In the genomic region with DNA sequence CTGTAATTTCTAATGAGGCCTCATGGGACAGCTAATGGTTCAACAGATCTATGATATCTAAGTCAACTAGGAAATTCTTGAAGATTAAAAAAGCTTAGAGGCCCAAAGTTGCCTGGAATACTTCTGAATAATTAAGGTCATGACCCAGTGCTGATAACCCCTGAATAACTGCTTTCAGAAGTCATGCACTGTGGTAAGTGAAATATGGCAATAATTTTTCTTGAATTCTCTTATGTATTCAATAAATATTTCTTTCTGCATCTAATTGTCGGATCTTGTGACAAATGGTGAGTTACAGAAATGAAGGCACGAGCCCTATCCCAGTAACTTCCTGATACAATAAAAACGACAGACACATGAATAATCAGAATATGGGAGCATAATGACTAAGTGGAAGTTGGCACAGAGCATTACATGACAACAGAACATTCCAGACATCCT, we compare ENCODE assay signal across 17 cellular contexts.
DNase-seq lines count a peak whose midpoint lies in the region; ATAC-seq and TF ChIP-seq lines count a peak whose summit lies in the region.
"Had no signal": no experiment of that assay in that cellular context is flagged by ENCODE, and none has a peak within 500 bp of the region (broad histone marks: within the 10 kb centered on the region; RNA-seq: fewer than 3 reads in every experiment).

No MANE protein-coding gene starts in this region.

- no peak overlapping the region for H3K4me3 Mint-ChIP-seq in activated T-cell treated with anti-CD3 and anti-CD28 coated beads, Interleukin-2, amount 50 U/mL, for 24 hours
- H3K4me3 Mint-ChIP-seq: activated naive CD4-positive, alpha-beta T cell treated with anti-CD3 and anti-CD28 coated beads, Interleukin-2, amount 50 U/mL, for 24 hours; CD8-positive, alpha-beta T cell; naive thymus-derived CD4-positive, alpha-beta T cell had no signal

- POLR2A ChIA-PET in RWPE1 (lab: Yijun Ruan, JAX; ENCODE audit: low non-redundant PET) = no interaction called here

- DNase-seq in GM04503 (ENCODE audit: low read depth) = peak; percentile 97
- DNase-seq in RWPE1 (ENCODE audit: low spot score) = peak; percentile 59
- DNase-seq in fibroblast of gingiva (ENCODE audit: low read depth) = peak; percentile 61
- DNase-seq in skeletal muscle cell (ENCODE audit: low read depth) = peak; percentile 15
- no peak for DNase-seq in activated T-cell treated with anti-CD3 and anti-CD28 coated beads, Interleukin-2, amount 50 U/mL, for 24 hours
- no peak for DNase-seq in NCI-H2171 (lab: John Stamatoyannopoulos, UW)
- DNase-seq: CD8-positive, alpha-beta T cell; kidney; naive thymus-derived CD4-positive, alpha-beta T cell; NCI-H82; sigmoid colon had no signal

- H3K36me3 Mint-ChIP-seq in activated T-cell treated with anti-CD3 and anti-CD28 coated beads, Interleukin-2, amount 50 U/mL, for 24 hours (ENCODE audit: low read depth) = no peaks in the 10 kb centered on the region
- H3K36me3 Mint-ChIP-seq: activated naive CD4-positive, alpha-beta T cell treated with anti-CD3 and anti-CD28 coated beads, Interleukin-2, amount 50 U/mL, for 24 hours; CD8-positive, alpha-beta T cell; naive thymus-derived CD4-positive, alpha-beta T cell had no signal

- no peak overlapping the region for H3K4me3 ChIP-seq in skeletal muscle cell (ENCODE audit: low read depth, low read length)
- H3K4me3 ChIP-seq: K562, sigmoid colon, SJSA1 had no signal

- H3K9me3 Mint-ChIP-seq in activated T-cell treated with anti-CD3 and anti-CD28 coated beads, Interleukin-2, amount 50 U/mL, for 24 hours = no peaks in the 10 kb centered on the region
- H3K9me3 Mint-ChIP-seq: activated naive CD4-positive, alpha-beta T cell treated with anti-CD3 and anti-CD28 coated beads, Interleukin-2, amount 50 U/mL, for 24 hours had no signal

- CTCF ChIA-PET in RWPE1 (lab: Yijun Ruan, JAX) = interaction anchor here (0.6 to 1.4 kb wide), 4 partner anchors 11 to 405 kb away, joined by 3 to 7 read pairs (median 4); no protein-coding TSS in a partner anchor

- ATAC-seq in GM18861 (IDR thresholded peaks at IDR 0.05; ENCODE audit: unreplicated experiment) = no peak
- ATAC-seq in GM18858 (IDR thresholded peaks at IDR 0.05; ENCODE audit: unreplicated experiment) = no peak
- ATAC-seq: CD8-positive, alpha-beta T cell; K562; naive thymus-derived CD4-positive, alpha-beta T cell had no signal

- no peaks in the 10 kb centered on the region for H3K27me3 Mint-ChIP-seq in activated T-cell treated with anti-CD3 and anti-CD28 coated beads, Interleukin-2, amount 50 U/mL, for 24 hours
- H3K27me3 Mint-ChIP-seq: activated naive CD4-positive, alpha-beta T cell treated with anti-CD3 and anti-CD28 coated beads, Interleukin-2, amount 50 U/mL, for 24 hours had no signal

- no peaks in the 10 kb centered on the region for H3K4me1 Mint-ChIP-seq in activated T-cell treated with anti-CD3 and anti-CD28 coated beads, Interleukin-2, amount 50 U/mL, for 24 hours (ENCODE audit: low read depth)
- H3K4me1 Mint-ChIP-seq: activated naive CD4-positive, alpha-beta T cell treated with anti-CD3 and anti-CD28 coated beads, Interleukin-2, amount 50 U/mL, for 24 hours; naive thymus-derived CD4-positive, alpha-beta T cell had no signal

- H3K27ac Mint-ChIP-seq in activated T-cell treated with anti-CD3 and anti-CD28 coated beads, Interleukin-2, amount 50 U/mL, for 24 hours = no peak overlapping the region
- H3K27ac Mint-ChIP-seq: activated naive CD4-positive, alpha-beta T cell treated with anti-CD3 and anti-CD28 coated beads, Interleukin-2, amount 50 U/mL, for 24 hours; CD8-positive, alpha-beta T cell; naive thymus-derived CD4-positive, alpha-beta T cell had no signal

- peak overlapping the region; percentile 74 for H3K27ac ChIP-seq in RWPE1
- H3K27ac ChIP-seq: sigmoid colon, SJSA1, VCaP had no signal

- TF ChIP-seq CTCF in RWPE1 (conservative IDR thresholded peaks at IDR 0.05; ENCODE audit: low read depth) = no peak

Comparison
In these comparisons a context has a peak if more than half of its experiments do, and no peak if none do; other contexts are left out.
1. DNase-seq: peak in GM04503 (single experiment), RWPE1 (single experiment), fibroblast of gingiva (single experiment) and skeletal muscle cell (single experiment); none in activated T-cell treated with anti-CD3 and anti-CD28 coated beads, Interleukin-2, amount 50 U/mL, for 24 hours (single experiment) and NCI-H2171 (single experiment).